Comparison of ENCODE assay signal across 8 cellular contexts in the genomic region with DNA sequence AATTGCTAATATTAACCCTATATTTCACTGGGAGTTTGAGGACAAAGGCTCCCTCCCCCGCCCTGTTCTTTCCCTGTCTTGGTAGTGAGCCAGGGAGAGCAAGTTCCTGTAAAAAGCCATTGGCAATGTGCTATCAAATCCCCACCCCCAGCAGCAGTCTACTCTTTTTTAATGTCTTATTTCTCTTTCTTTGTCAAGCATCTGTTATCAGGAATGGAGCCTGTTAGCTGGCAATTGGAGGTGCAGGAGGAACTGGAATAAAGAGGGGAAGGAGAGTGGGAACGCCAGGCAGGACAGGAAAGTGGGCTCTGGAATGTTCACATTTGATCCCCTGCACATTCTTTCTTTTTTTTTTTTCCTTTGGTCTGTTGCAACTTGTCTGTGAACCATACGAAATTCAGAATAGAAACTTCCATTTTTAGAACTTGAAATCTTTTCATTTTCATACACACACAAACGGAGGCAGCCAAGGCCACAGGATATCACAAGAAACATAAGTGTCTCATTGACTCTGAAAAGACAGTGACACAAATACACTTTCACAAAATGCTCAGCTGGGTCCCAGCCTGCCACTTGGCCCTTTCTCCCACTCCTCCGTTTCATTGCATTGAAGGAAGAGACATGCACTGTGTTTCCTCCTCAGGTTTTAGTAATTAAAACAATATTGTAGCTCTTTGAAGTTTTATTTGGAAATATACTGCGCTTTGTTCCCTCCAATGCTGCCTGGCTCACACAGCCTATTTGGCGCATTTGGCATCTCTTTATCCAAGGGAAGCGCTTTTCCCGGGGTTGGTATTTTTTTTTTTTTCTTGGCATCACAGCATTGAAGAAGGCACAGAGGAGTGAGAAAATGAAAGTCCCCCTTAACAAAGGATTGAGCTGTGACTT.
DNase-seq lines count a peak whose midpoint lies in the region; ATAC-seq, FAIRE-seq and TF ChIP-seq lines count a peak whose summit lies in the region.

No MANE protein-coding gene starts in this region.

- peak overlapping the region; percentile 52 to 84 for H3K27ac ChIP-seq in right atrium auricular region
- peak overlapping the region; percentile 83 for H3K27ac ChIP-seq in subcutaneous abdominal adipose tissue (ENCODE audit: low read depth, low read length)

- no peaks in the 10 kb centered on the region for H3K9me3 ChIP-seq in right atrium auricular region
- H3K9me3 ChIP-seq in subcutaneous abdominal adipose tissue (ENCODE audit: control insufficient read depth in 5 of 5, low read length in 5 of 5) = peaks cover 0 to 4% (median 0%) of the 10 kb centered on the region in 5 donors

- TF ChIP-seq CTCF in right atrium auricular region (IDR thresholded peaks at IDR 0.05) = no peak

- H3K9ac ChIP-seq in subcutaneous abdominal adipose tissue (ENCODE audit: low read length in 5 of 5) = peak overlapping the region in 3 of 5 donors; percentile 28 to 65 (median 30)

- H3K36me3 ChIP-seq in right atrium auricular region (no peaks in the 10 kb centered on the region), subcutaneous abdominal adipose tissue (ENCODE audit: control insufficient read depth in 5 of 5, insufficient read depth in 5 of 5, low read length in 5 of 5) (no peaks in the 10 kb centered on the region)

- H3K4me3 ChIP-seq in right atrium auricular region (peak overlapping the region in 1 of 2 donors; percentile 26), subcutaneous abdominal adipose tissue (ENCODE audit: low read depth in 1 of 5, low read length in 5 of 5) (peak overlapping the region; percentile 17 to 53 (median 42))

- H3K27me3 ChIP-seq in right atrium auricular region (no peaks in the 10 kb centered on the region), subcutaneous abdominal adipose tissue (ENCODE audit: control insufficient read depth in 5 of 5, insufficient read depth in 4 of 5, low read length in 5 of 5) (no peaks in the 10 kb centered on the region)

- peak; percentile 12 for DNase-seq in AG08396 (ENCODE audit: low spot score)
- DNase-seq in right atrium auricular region (ENCODE audit: low spot score) = no peak
- DNase-seq in stimulated activated CD8-positive, alpha-beta memory T cell treated with anti-CD3 and anti-CD28 coated beads, Interleukin-4, amount 100 ng/mL, for 48 hours = no peak
- DNase-seq in central memory CD4-positive, alpha-beta T cell = no peak

- H3K4me1 ChIP-seq in right atrium auricular region (peaks cover 0 to 50% of the 10 kb centered on the region in 2 donors), subcutaneous abdominal adipose tissue (ENCODE audit: control insufficient read depth in 5 of 5, insufficient read depth in 5 of 5, low read length in 5 of 5) (peaks cover 7 to 34% (median 29%) of the 10 kb centered on the region in 5 donors)

- peak; percentile 39 for ATAC-seq in GM19397 (IDR thresholded peaks at IDR 0.05; ENCODE audit: unreplicated experiment)
- peak; percentile 61 for ATAC-seq in HG03432 (IDR thresholded peaks at IDR 0.05; ENCODE audit: unreplicated experiment)

- FAIRE-seq in TTC549 (lab: Jason Lieb, UNC) = peak; percentile 5
